In genomic region chr17:4839965-4840892, GRCh38 we compare ENCODE assay signal across 16 cellular contexts. TPM values are rescaled to one million over a fixed set of nuclear protein-coding genes. Genes with fewer than 3 reads are reported as not detected.
DNase-seq lines count a peak whose midpoint lies in the region; ATAC-seq and TF ChIP-seq lines count a peak whose summit lies in the region.
"Had no signal": no experiment of that assay in that cellular context is flagged by ENCODE, and none has a peak within 500 bp of the region (broad histone marks: within the 10 kb centered on the region; RNA-seq: fewer than 3 reads in every experiment).

No MANE protein-coding gene starts in this region.

- peaks cover 55% of the 10 kb centered on the region for H3K4me1 Mint-ChIP-seq in CD8-positive, alpha-beta T cell (ENCODE audit: low read depth)
- peaks cover 33% of the 10 kb centered on the region for H3K4me1 Mint-ChIP-seq in mesothelial cell of epicardium

- no peaks in the 10 kb centered on the region for H3K36me3 ChIP-seq in CD8-positive, alpha-beta T cell (ENCODE audit: insufficient read depth, low read length)
- H3K36me3 ChIP-seq in HEK293 (ENCODE audit: control insufficient read depth in 2 of 2, insufficient read depth in 1 of 2, low read length in 2 of 2) (peaks cover 0 to 5% of the 10 kb centered on the region in 2 experiments; a peak in 1 of 3 replicates), adipocyte (ENCODE audit: control insufficient read depth, insufficient read depth, low read length, severe bottlenecking) (no peaks in the 10 kb centered on the region)
- H3K36me3 ChIP-seq: prostate gland had no signal

- H3K9me3 ChIP-seq in CD8-positive, alpha-beta T cell (ENCODE audit: low read length), result no peaks in the 10 kb centered on the region
- H3K9me3 ChIP-seq in HEK293 (ENCODE audit: control insufficient read depth, insufficient read depth, low read depth, low read length) (no peaks in the 10 kb centered on the region), adipocyte (ENCODE audit: control insufficient read depth, low read length) (no peaks in the 10 kb centered on the region)
- H3K9me3 ChIP-seq: prostate gland had no signal

- DNase-seq in CD8-positive, alpha-beta T cell, result no peak
- DNase-seq in adipocyte (ENCODE audit: low read depth) (peak; percentile 27), mesothelial cell of epicardium (ENCODE audit: low spot score in 2 of 2, unreplicated experiment in 2 of 2) (no peak), glomerular visceral epithelial cell (ENCODE audit: extremely low spot score) (no peak), inferior parietal cortex (ENCODE audit: extremely low spot score) (no peak), NOMO-1 treated with DMSO at 0.1 percent for 48 hours (lab: John Stamatoyannopoulos, UW; ENCODE audit: unreplicated experiment) (no peak)
- DNase-seq: activated naive CD4-positive, alpha-beta T cell; left cardiac atrium; NCI-H2081 treated with DMSO at 0.1 percent for 48 hours; T-helper 9 cell had no signal

- no peak overlapping the region for H3K9ac ChIP-seq in adipocyte (ENCODE audit: low read length)

- H3K36me3 Mint-ChIP-seq in CD8-positive, alpha-beta T cell, result peaks cover 22% of the 10 kb centered on the region
- H3K36me3 Mint-ChIP-seq in mesothelial cell of epicardium, result peaks cover 11% of the 10 kb centered on the region

- no peaks in the 10 kb centered on the region for H3K9me3 Mint-ChIP-seq in CD8-positive, alpha-beta T cell
- no peaks in the 10 kb centered on the region for H3K9me3 Mint-ChIP-seq in mesothelial cell of epicardium
- H3K9me3 Mint-ChIP-seq: CD14-positive monocyte had no signal

- intact Hi-C loops in CD8-positive, alpha-beta T cell (cut with DNase I, micrococcal nuclease), result no loop called here

- POLR2A ChIA-PET in CD8-positive, alpha-beta T cell (lab: Charles Lee), result no interaction called here
- POLR2A ChIA-PET in HEK293 (lab: Yijun Ruan, JAX), result no interaction called here

- peak overlapping the region; percentile 16 for H3K27ac Mint-ChIP-seq in CD8-positive, alpha-beta T cell
- peak overlapping the region; percentile 32 for H3K27ac Mint-ChIP-seq in mesothelial cell of epicardium

- no peaks in the 10 kb centered on the region for H3K27me3 Mint-ChIP-seq in CD8-positive, alpha-beta T cell (ENCODE audit: low read depth)
- H3K27me3 Mint-ChIP-seq in mesothelial cell of epicardium (ENCODE audit: low read depth), result no peaks in the 10 kb centered on the region

- TF ChIP-seq CTCF in CD8-positive, alpha-beta T cell (IDR thresholded peaks at IDR 0.05), result no peak
- TF ChIP-seq CTCF in HEK293 (tag by site-specific recombination; IDR thresholded peaks at IDR 0.05), result no peak
- TF ChIP-seq CTCF in mesothelial cell of epicardium (IDR thresholded peaks at IDR 0.05; ENCODE audit: unreplicated experiment), result no peak

- no peak overlapping the region for H3K4me3 Mint-ChIP-seq in CD8-positive, alpha-beta T cell
- H3K4me3 Mint-ChIP-seq in mesothelial cell of epicardium, result no peak overlapping the region
- H3K4me3 Mint-ChIP-seq: CD14-positive monocyte had no signal

- CTCF ChIA-PET in CD8-positive, alpha-beta T cell (lab: Charles Lee), result no interaction called here
- CTCF ChIA-PET in HEK293 (lab: Yijun Ruan, JAX), result interaction anchor here (0.9 to 2.1 kb wide), 3 partner anchors 41 to 61 kb away, joined by 3 to 4 read pairs (median 4); no protein-coding TSS in a partner anchor

- no peak overlapping the region for H3K4me3 ChIP-seq in CD8-positive, alpha-beta T cell (ENCODE audit: low read depth, low read length)
- no peak overlapping the region for H3K4me3 ChIP-seq in HEK293 (ENCODE audit: low read depth, low read length)
- no peak overlapping the region for H3K4me3 ChIP-seq in adipocyte (ENCODE audit: low read length)
- H3K4me3 ChIP-seq: prostate gland had no signal

- no peaks in the 10 kb centered on the region for H3K27me3 ChIP-seq in CD8-positive, alpha-beta T cell (ENCODE audit: insufficient read depth, low read length)
- no peaks in the 10 kb centered on the region for H3K27me3 ChIP-seq in adipocyte (replicated peaks; ENCODE audit: control insufficient read depth, insufficient read depth, low read length)

- ATAC-seq in CD8-positive, alpha-beta T cell, result no peak
- ATAC-seq: left cardiac atrium had no signal

- no peak overlapping the region for H3K27ac ChIP-seq in CD8-positive, alpha-beta T cell (ENCODE audit: low read depth, low read length)
- H3K27ac ChIP-seq in HEK293 (ENCODE audit: extremely low read depth, low read depth, low read length), result no peak overlapping the region
- H3K27ac ChIP-seq: prostate gland had no signal

- H3K4me1 ChIP-seq in CD8-positive, alpha-beta T cell (ENCODE audit: insufficient read depth, low read length), result peaks cover 24% of the 10 kb centered on the region
- H3K4me1 ChIP-seq in HEK293 (ENCODE audit: control insufficient read depth, insufficient read depth, low read length), result peaks cover 5% of the 10 kb centered on the region; the same call in 1 of the 2 replicates
- peaks cover 24% of the 10 kb centered on the region for H3K4me1 ChIP-seq in adipocyte (ENCODE audit: control insufficient read depth, insufficient read depth, low read length)
- H3K4me1 ChIP-seq: prostate gland had no signal

TF ChIP-seq in HEK293, 187 proteins besides CTCF, POLR2A, EP300 and RAD21:
- TF ChIP-seq, protein P1, sequence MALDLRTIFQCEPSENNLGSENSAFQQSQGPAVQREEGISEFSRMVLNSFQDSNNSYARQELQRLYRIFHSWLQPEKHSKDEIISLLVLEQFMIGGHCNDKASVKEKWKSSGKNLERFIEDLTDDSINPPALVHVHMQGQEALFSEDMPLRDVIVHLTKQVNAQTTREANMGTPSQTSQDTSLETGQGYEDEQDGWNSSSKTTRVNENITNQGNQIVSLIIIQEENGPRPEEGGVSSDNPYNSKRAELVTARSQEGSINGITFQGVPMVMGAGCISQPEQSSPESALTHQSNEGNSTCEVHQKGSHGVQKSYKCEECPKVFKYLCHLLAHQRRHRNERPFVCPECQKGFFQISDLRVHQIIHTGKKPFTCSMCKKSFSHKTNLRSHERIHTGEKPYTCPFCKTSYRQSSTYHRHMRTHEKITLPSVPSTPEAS (tag by site-specific recombination; IDR thresholded peaks at IDR 0.05), result 0 out of 2 replicates have a peak, but pooled peaks have one; percentile 46
- TF ChIP-seq ZNF311 (tag by site-specific recombination; IDR thresholded peaks at IDR 0.05; ENCODE audit: borderline replicate concordance), result no peak
- 0 out of 2 replicates have a peak, but pooled peaks have one; percentile 13 for TF ChIP-seq EGR2 (tag by site-specific recombination; IDR thresholded peaks at IDR 0.05; ENCODE audit: low read depth)

RNA-seq across cellular contexts. Expression of gene MINK1, which starts 7.1 kb away (rescaled TPM):
- 10 to 100 TPM; 85.9 to 86.0 TPM for total RNA-seq in CD8-positive, alpha-beta T cell
- 113 to 117 TPM (median 114 TPM) in 3 replicates for total RNA-seq in mesothelial cell of epicardium

RNA-seq across cellular contexts. Expression of gene PLD2, which starts 33.3 kb away (rescaled TPM):
- 10 to 100 TPM; 14.3 to 15.7 TPM for total RNA-seq in CD8-positive, alpha-beta T cell
- 77.3 to 83.6 TPM (median 82.5 TPM) in 3 replicates for total RNA-seq in mesothelial cell of epicardium

RNA-seq across cellular contexts. Expression of gene PSMB6, which starts 44.3 kb away (rescaled TPM):
- 10 to 100 TPM; 54.9 to 62.6 TPM for total RNA-seq in CD8-positive, alpha-beta T cell
- total RNA-seq in mesothelial cell of epicardium, result 98.2 to 102 TPM (median 102 TPM) in 3 replicates

RNA-seq across cellular contexts. Expression of gene GLTPD2, which starts 51.5 kb away (rescaled TPM):
- total RNA-seq in CD8-positive, alpha-beta T cell, result under 1 TPM in 1 of 2 experiments, not detected in 1; 0.33 TPM
- total RNA-seq in mesothelial cell of epicardium, result 0.22 TPM in 1 of 3 replicates, not detected in the others
- total RNA-seq: cerebellum, epithelial cell of proximal tubule, HT1080, left cardiac atrium, prostate gland had no signal
